ENCODE assay signal across 9 cellular contexts in the genomic region with DNA sequence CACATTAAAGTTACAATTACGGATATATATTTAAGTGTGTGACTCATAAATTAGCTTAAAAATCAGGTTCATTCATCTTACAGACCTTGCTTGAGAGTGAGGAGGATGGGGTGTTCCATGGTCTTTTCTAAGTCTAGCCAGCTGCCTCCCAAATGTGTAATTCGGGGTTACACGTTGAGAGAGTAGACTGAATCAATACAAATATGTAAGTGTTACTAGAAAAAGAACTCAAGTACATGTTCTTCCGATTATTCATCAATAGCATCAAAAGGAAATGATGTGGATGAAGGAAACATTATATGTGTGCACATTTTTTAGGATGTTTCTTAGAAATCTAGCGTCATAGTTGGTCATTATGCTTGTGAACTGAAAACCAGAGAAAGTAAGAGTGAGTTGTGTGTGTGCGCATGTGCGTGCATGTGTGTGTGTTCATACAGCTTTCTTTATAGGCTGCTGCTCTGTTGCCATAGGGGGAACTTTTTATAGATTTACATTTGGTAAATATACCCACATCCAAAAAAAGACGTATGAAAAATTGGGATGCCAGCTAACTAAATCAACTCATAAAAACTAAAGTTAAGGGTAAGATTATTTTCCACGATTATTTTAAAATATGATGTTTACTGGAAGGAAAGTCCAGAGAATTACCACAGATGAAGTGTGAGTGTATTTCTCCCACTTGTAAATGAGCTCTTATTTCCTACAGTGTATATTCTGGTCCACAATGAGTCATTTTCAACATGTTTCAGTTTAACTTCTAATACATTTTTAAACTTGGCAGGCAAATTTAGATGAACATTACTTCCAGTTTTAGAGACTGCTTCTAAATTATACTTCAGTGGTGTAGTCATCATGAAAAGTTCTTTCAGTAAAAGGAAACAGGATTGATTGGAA.
DNase-seq lines count a peak whose midpoint lies in the region; ATAC-seq and TF ChIP-seq lines count a peak whose summit lies in the region.
"Had no signal": no experiment of that assay in that cellular context is flagged by ENCODE, and none has a peak within 500 bp of the region (broad histone marks: within the 10 kb centered on the region; RNA-seq: fewer than 3 reads in every experiment).

No MANE protein-coding gene starts in this region.

- no peak overlapping the region for H3K4me3 ChIP-seq in fibroblast of the aortic adventitia (ENCODE audit: low read depth, low read length)
- no peak overlapping the region for H3K4me3 ChIP-seq in SJCRH30
- H3K4me3 ChIP-seq: SK-N-MC had no signal

- no peaks in the 10 kb centered on the region for H3K27me3 ChIP-seq in SJCRH30

- peaks cover 7% of the 10 kb centered on the region; the same call in 1 of the 2 replicates for H3K36me3 ChIP-seq in SJCRH30

- H3K4me3 Mint-ChIP-seq in T-helper 17 cell, result no peak overlapping the region

- peaks cover 3% of the 10 kb centered on the region for H3K4me1 Mint-ChIP-seq in T-helper 17 cell

- TF ChIP-seq CTCF in fibroblast of the aortic adventitia (IDR thresholded peaks at IDR 0.05; ENCODE audit: insufficient read depth, low read length), result no peak

- peaks cover 6% of the 10 kb centered on the region for H3K36me3 Mint-ChIP-seq in T-helper 17 cell (ENCODE audit: low read depth)

- no peak overlapping the region for H3K27ac ChIP-seq in SJCRH30
- H3K27ac ChIP-seq: SK-N-MC had no signal

- DNase-seq in fibroblast of the aortic adventitia (ENCODE audit: low read depth) (peak; percentile 62), SJCRH30 (no peak), T-helper 17 cell (no peak), SK-N-DZ (ENCODE audit: low spot score) (no peak)

- TF ChIP-seq POLR2A in GM18505 (IDR thresholded peaks at IDR 0.05; ENCODE audit: borderline replicate concordance, extremely low read depth, insufficient read depth, insufficient read length), result no peak

- no peaks in the 10 kb centered on the region for H3K4me1 ChIP-seq in SJCRH30

- no peak overlapping the region for H3K27ac Mint-ChIP-seq in T-helper 17 cell

- H3K27me3 Mint-ChIP-seq in T-helper 17 cell, result no peaks in the 10 kb centered on the region

- H3K9me3 ChIP-seq in SJCRH30 (replicated peaks), result no peaks in the 10 kb centered on the region
- H3K9me3 ChIP-seq in T-helper 17 cell (ENCODE audit: control insufficient read depth, low read length, poor library complexity, severe bottlenecking), result peaks cover 4% of the 10 kb centered on the region

- peak; percentile 86 for ATAC-seq in GM18505 (IDR thresholded peaks at IDR 0.05; ENCODE audit: unreplicated experiment)
- ATAC-seq in GM21360 (IDR thresholded peaks at IDR 0.05; ENCODE audit: unreplicated experiment), result peak; percentile 90
- peak; percentile 84 for ATAC-seq in HG03280 (IDR thresholded peaks at IDR 0.05; ENCODE audit: unreplicated experiment)
- ATAC-seq in HG02970 (IDR thresholded peaks at IDR 0.05; ENCODE audit: low FRiP score, unreplicated experiment), result no peak
- no peak for ATAC-seq in T-helper 17 cell

Comparison
In these comparisons a context has a peak if more than half of its experiments do, and no peak if none do; other contexts are left out.
1. ATAC-seq: peak in GM18505 (single experiment), GM21360 (single experiment) and HG03280 (single experiment); none in HG02970 (single experiment) and T-helper 17 cell (single experiment).